9 cellular contexts compared by ENCODE assay signal in genomic region chr2:47057732-47058012, GRCh38.
A peak's percentile ranks its signal among the peaks of the same experiment; 100 is the strongest.
DNase-seq lines count a peak whose midpoint lies in the region; ATAC-seq and TF ChIP-seq lines count a peak whose summit lies in the region.
"Had no signal": no experiment of that assay in that cellular context is flagged by ENCODE, and none has a peak within 500 bp of the region (broad histone marks: within the 10 kb centered on the region; RNA-seq: fewer than 3 reads in every experiment).

No MANE protein-coding gene starts in this region.

- H3K4me1 ChIP-seq in CD4-positive, alpha-beta memory T cell (ENCODE audit: insufficient read depth, low read length) = peaks cover 15% of the 10 kb centered on the region
- H3K4me1 ChIP-seq in fibroblast of lung (ENCODE audit: control insufficient read depth, extremely low read depth, insufficient read depth, low read length) (peaks cover 48% of the 10 kb centered on the region), gastrocnemius medialis (peaks cover 77 to 80% of the 10 kb centered on the region in 2 donors)

- H3K9me3 Mint-ChIP-seq in CD4-positive, alpha-beta memory T cell = no peaks in the 10 kb centered on the region

- ATAC-seq in gastrocnemius medialis (no peak), esophagus mucosa (no peak), HG03135 (IDR thresholded peaks at IDR 0.05; ENCODE audit: unreplicated experiment) (no peak)

- in situ Hi-C loops in gastrocnemius medialis (cut with MboI; ENCODE audit: low sequenced_read_pairs in 4 of 4) = no loop called here

- no peak overlapping the region for H3K4me3 Mint-ChIP-seq in CD4-positive, alpha-beta memory T cell

- H3K4me2 ChIP-seq in fibroblast of lung (ENCODE audit: extremely low read depth, insufficient read depth, low read length) = no peak overlapping the region

- H3K36me3 Mint-ChIP-seq in CD4-positive, alpha-beta memory T cell = peaks cover 20 to 64% of the 10 kb centered on the region in 2 donors

- H2AFZ ChIP-seq in fibroblast of lung (ENCODE audit: low read length) = no peak overlapping the region

- H3K27me3 ChIP-seq in CD4-positive, alpha-beta memory T cell (ENCODE audit: insufficient read depth, low read length) = no peaks in the 10 kb centered on the region
- H3K27me3 ChIP-seq in fibroblast of lung (ENCODE audit: control insufficient read depth, insufficient read depth, low read length) (no peaks in the 10 kb centered on the region), gastrocnemius medialis (no peaks in the 10 kb centered on the region)

- H4K20me1 ChIP-seq in fibroblast of lung (ENCODE audit: control insufficient read depth, extremely low read depth, insufficient read depth, low read length) = no peaks in the 10 kb centered on the region

- no peaks in the 10 kb centered on the region for H3K9me3 ChIP-seq in CD4-positive, alpha-beta memory T cell (ENCODE audit: control insufficient read depth in 1 of 2, low read length in 2 of 2)
- no peaks in the 10 kb centered on the region for H3K9me3 ChIP-seq in SK-N-MC (ENCODE audit: low read depth, low read length)
- H3K9me3 ChIP-seq in fibroblast of lung (ENCODE audit: control insufficient read depth, insufficient read depth, low read depth, low read length) = no peaks in the 10 kb centered on the region
- no peaks in the 10 kb centered on the region for H3K9me3 ChIP-seq in gastrocnemius medialis

- peaks cover 9 to 39% (median 25%) of the 10 kb centered on the region in 4 donors for H3K4me1 Mint-ChIP-seq in CD4-positive, alpha-beta memory T cell

- TF ChIP-seq CTCF in fibroblast of lung (conservative IDR thresholded peaks at IDR 0.05 in 1 of 2, IDR thresholded peaks at IDR 0.05 in 1 of 2; ENCODE audit: low read depth in 1 of 2, low read length in 2 of 2) = no peak
- no peak for TF ChIP-seq CTCF in gastrocnemius medialis (IDR thresholded peaks at IDR 0.05 in 4 of 5, conservative IDR thresholded peaks at IDR 0.05 in 1 of 5)

- H3K27me3 Mint-ChIP-seq in CD4-positive, alpha-beta memory T cell = no peaks in the 10 kb centered on the region

- peaks cover 18% of the 10 kb centered on the region for H3K36me3 ChIP-seq in CD4-positive, alpha-beta memory T cell (ENCODE audit: insufficient read depth, low read length)
- no peaks in the 10 kb centered on the region for H3K36me3 ChIP-seq in SK-N-MC (ENCODE audit: insufficient read depth, low read length)
- H3K36me3 ChIP-seq in fibroblast of lung (ENCODE audit: control insufficient read depth, insufficient read depth, low read length) = peaks cover 7% of the 10 kb centered on the region
- H3K36me3 ChIP-seq in gastrocnemius medialis = no peaks in the 10 kb centered on the region

- no peaks in the 10 kb centered on the region for H3K79me2 ChIP-seq in fibroblast of lung (ENCODE audit: control insufficient read depth, insufficient read depth, low read length)

- intact Hi-C loops in CD4-positive, alpha-beta memory T cell (cut with micrococcal nuclease) = no loop called here
- intact Hi-C loops in gastrocnemius medialis (cut with DNase I; ENCODE audit: low total_unique reads) = loop anchor here (2.0 kb wide), 1 partner anchor 69 kb away; no protein-coding TSS in a partner anchor

- DNase-seq in CD4-positive, alpha-beta memory T cell = no peak
- DNase-seq in SK-N-MC (ENCODE audit: low read depth, low spot score) = no peak
- DNase-seq in fibroblast of lung (ENCODE audit: low read depth in 2 of 2) = no peak
- DNase-seq in gastrocnemius medialis = no peak
- no peak for DNase-seq in NCI-H345 treated with DMSO at 0.1 percent for 48 hours (lab: John Stamatoyannopoulos, UW; ENCODE audit: unreplicated experiment)
- no peak for DNase-seq in NCI-H2196 (lab: John Stamatoyannopoulos, UW; ENCODE audit: unreplicated experiment)
- DNase-seq: NCI-H1092 treated with DMSO at 0.1 percent for 48 hours had no signal

- H3K4me3 ChIP-seq in CD4-positive, alpha-beta memory T cell (ENCODE audit: low read length in 2 of 2) = no peak overlapping the region
- H3K4me3 ChIP-seq in SK-N-MC (no peak overlapping the region), fibroblast of lung (replicated peaks in 1 of 4; ENCODE audit: control extremely low read depth in 1 of 4, insufficient read depth in 1 of 4, low read depth in 3 of 4, low read length in 4 of 4) (no peak overlapping the region), gastrocnemius medialis (no peak overlapping the region)

- no peak overlapping the region for H3K27ac ChIP-seq in CD4-positive, alpha-beta memory T cell (ENCODE audit: low read depth, low read length)
- peak overlapping the region; percentile 93 for H3K27ac ChIP-seq in SK-N-MC
- peak overlapping the region; percentile 86 for H3K27ac ChIP-seq in fibroblast of lung (ENCODE audit: insufficient read depth, low read length)
- H3K27ac ChIP-seq in gastrocnemius medialis = peak overlapping the region; percentile 84 to 93 (median 89)

- POLR2A ChIA-PET in CD4-positive, alpha-beta memory T cell (lab: Charles Lee; ENCODE audit: partially characterized antibody) = no interaction called here

- CTCF ChIA-PET in CD4-positive, alpha-beta memory T cell (lab: Charles Lee; ENCODE audit: partially characterized antibody) = no interaction called here

- H3K27ac Mint-ChIP-seq in CD4-positive, alpha-beta memory T cell = peak overlapping the region in 5 of 7 donors; percentile 52 to 85 (median 79)

- no peak for TF ChIP-seq POLR2A in gastrocnemius medialis (IDR thresholded peaks at IDR 0.05)

- H3K9ac ChIP-seq in SK-N-MC (ENCODE audit: insufficient read length) (no peak overlapping the region), fibroblast of lung (ENCODE audit: insufficient read depth, low read length) (peak overlapping the region; percentile 60)
